In the genomic region with DNA sequence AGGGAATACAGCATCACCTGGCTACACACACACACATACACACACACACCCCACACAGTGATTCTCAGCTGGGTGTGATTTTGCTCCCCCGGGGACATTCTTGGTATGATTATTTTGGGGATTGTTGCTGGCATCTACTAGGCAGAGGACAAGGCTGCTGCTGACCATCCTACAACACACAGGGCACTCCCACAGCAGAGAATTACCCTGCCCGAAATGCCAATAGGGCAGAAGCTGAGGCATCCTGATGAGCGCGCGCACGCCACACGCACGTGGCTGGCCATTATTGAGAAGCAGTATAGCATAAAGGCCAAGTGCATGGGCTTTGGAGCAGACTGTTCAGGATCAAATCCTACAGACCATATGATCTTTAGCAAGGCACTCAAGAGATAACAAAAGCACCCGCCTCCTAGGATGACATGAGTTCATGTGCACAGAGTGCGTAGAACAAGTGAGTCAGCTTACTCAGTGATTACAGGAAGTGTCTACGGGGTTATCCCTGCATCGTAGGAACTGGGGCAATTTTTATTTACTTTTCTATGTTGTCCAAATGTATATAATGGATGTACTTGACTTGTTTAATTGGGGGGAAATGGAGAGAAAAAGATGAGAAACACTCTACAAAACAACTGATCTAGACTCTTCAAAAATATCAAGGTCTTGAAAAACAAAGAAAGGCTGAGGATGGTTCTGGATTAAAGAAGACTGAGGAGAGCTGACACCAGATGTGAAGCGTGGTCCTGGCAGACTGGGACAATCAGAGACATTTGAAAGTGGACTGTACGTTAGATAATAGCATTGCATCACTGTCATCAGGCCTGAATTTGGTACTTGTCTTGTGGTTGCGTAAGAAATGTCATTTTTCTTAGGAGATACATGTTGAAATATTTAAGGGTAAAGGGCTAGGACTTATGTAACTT, we compare ENCODE assay signal across 8 cellular contexts. TPM values are rescaled to one million over a fixed set of nuclear protein-coding genes. Genes with fewer than 3 reads are reported as not detected.
A peak's percentile ranks its signal among the peaks of the same experiment; 100 is the strongest.
DNase-seq lines count a peak whose midpoint lies in the region; ATAC-seq and TF ChIP-seq lines count a peak whose summit lies in the region.

No MANE protein-coding gene starts in this region.

- peak; percentile 68 for DNase-seq in activated CD8-positive, alpha-beta memory T cell treated with anti-CD3 and anti-CD28 coated beads, Interleukin-2, amount 10 ng/mL, durations not matched to agents 7 days and 5 days
- no peak for DNase-seq in activated CD8-positive, alpha-beta memory T cell treated with anti-CD3 and anti-CD28 coated beads, Interleukin-2, amount 50 U/mL, for 4 hours
- DNase-seq in SKM-1 (lab: John Stamatoyannopoulos, UW; ENCODE audit: unreplicated experiment), result peak; percentile 89
- DNase-seq in erythroblast (lab: John Stamatoyannopoulos, UW), result peak; percentile 94 to 97
- DNase-seq in stimulated activated naive CD8-positive, alpha-beta T cell treated with anti-CD3 and anti-CD28 coated beads, Interleukin-15, amount 100 ng/mL, for 72 hours, result no peak
- no peak for DNase-seq in NCI-H2107 (lab: John Stamatoyannopoulos, UW)
- no peak for DNase-seq in Karpas-422
- no peak for DNase-seq in SHP77 (lab: John Stamatoyannopoulos, UW)

- ATAC-seq in activated CD8-positive, alpha-beta memory T cell treated with anti-CD3 and anti-CD28 coated beads, Interleukin-2, amount 10 ng/mL, durations not matched to agents 7 days and 5 days, result peak; percentile 59
- peak; percentile 76 for ATAC-seq in stimulated activated naive CD8-positive, alpha-beta T cell treated with anti-CD3 and anti-CD28 coated beads, Interleukin-15, amount 100 ng/mL, for 72 hours

- H2AFZ ChIP-seq in Karpas-422 (ENCODE audit: low read length), result no peak overlapping the region

- H3K27ac ChIP-seq in Karpas-422 (ENCODE audit: low read length), result no peak overlapping the region

- no peaks in the 10 kb centered on the region for H3K9me3 ChIP-seq in Karpas-422 (ENCODE audit: low read length)

- H3K27me3 Mint-ChIP-seq in activated CD8-positive, alpha-beta memory T cell treated with anti-CD3 and anti-CD28 coated beads, Interleukin-2, amount 10 ng/mL, durations not matched to agents 7 days and 5 days, result no peaks in the 10 kb centered on the region
- no peaks in the 10 kb centered on the region for H3K27me3 Mint-ChIP-seq in stimulated activated naive CD8-positive, alpha-beta T cell treated with anti-CD3 and anti-CD28 coated beads, Interleukin-15, amount 100 ng/mL, for 72 hours

- peak overlapping the region; percentile 81 for H3K27ac Mint-ChIP-seq in activated CD8-positive, alpha-beta memory T cell treated with anti-CD3 and anti-CD28 coated beads, Interleukin-2, amount 10 ng/mL, durations not matched to agents 7 days and 5 days
- peak overlapping the region; percentile 3 to 74 for H3K27ac Mint-ChIP-seq in stimulated activated naive CD8-positive, alpha-beta T cell treated with anti-CD3 and anti-CD28 coated beads, Interleukin-15, amount 100 ng/mL, for 72 hours

- no peak overlapping the region for H3K4me2 ChIP-seq in Karpas-422 (ENCODE audit: low read depth, low read length, poor library complexity, severe bottlenecking)

- no peaks in the 10 kb centered on the region for H3K36me3 ChIP-seq in Karpas-422 (ENCODE audit: insufficient read depth, low read length)

- CTCF ChIA-PET in activated CD8-positive, alpha-beta memory T cell treated with anti-CD3 and anti-CD28 coated beads, Interleukin-2, amount 10 ng/mL, durations not matched to agents 7 days and 5 days (lab: Charles Lee), result interaction anchor here (0.9 to 31.3 kb wide), 4 partner anchors 8 to 103 kb away, joined by 3 to 1163 read pairs (median 42); a partner anchor contains a TSS

- H3K9me3 Mint-ChIP-seq in activated CD8-positive, alpha-beta memory T cell treated with anti-CD3 and anti-CD28 coated beads, Interleukin-2, amount 10 ng/mL, durations not matched to agents 7 days and 5 days (ENCODE audit: low read depth), result no peaks in the 10 kb centered on the region
- no peaks in the 10 kb centered on the region for H3K9me3 Mint-ChIP-seq in stimulated activated naive CD8-positive, alpha-beta T cell treated with anti-CD3 and anti-CD28 coated beads, Interleukin-15, amount 100 ng/mL, for 72 hours

- no peaks in the 10 kb centered on the region for H4K20me1 ChIP-seq in Karpas-422 (ENCODE audit: insufficient read depth, low read depth, low read length)

- no peak overlapping the region for H3K9ac ChIP-seq in Karpas-422 (ENCODE audit: low read length)

- peak overlapping the region; percentile 31 for H3K4me3 Mint-ChIP-seq in activated CD8-positive, alpha-beta memory T cell treated with anti-CD3 and anti-CD28 coated beads, Interleukin-2, amount 10 ng/mL, durations not matched to agents 7 days and 5 days
- peak overlapping the region; percentile 17 to 59 for H3K4me3 Mint-ChIP-seq in stimulated activated naive CD8-positive, alpha-beta T cell treated with anti-CD3 and anti-CD28 coated beads, Interleukin-15, amount 100 ng/mL, for 72 hours

- no peaks in the 10 kb centered on the region for H3K79me2 ChIP-seq in Karpas-422 (ENCODE audit: low read length)

- no peaks in the 10 kb centered on the region for H3K36me3 Mint-ChIP-seq in activated CD8-positive, alpha-beta memory T cell treated with anti-CD3 and anti-CD28 coated beads, Interleukin-2, amount 10 ng/mL, durations not matched to agents 7 days and 5 days

- no peaks in the 10 kb centered on the region for H3K27me3 ChIP-seq in Karpas-422 (ENCODE audit: low read length)

- H3K9me2 ChIP-seq in Karpas-422 (replicated peaks; ENCODE audit: insufficient read depth, low read length), result no peaks in the 10 kb centered on the region

- peaks cover 30% of the 10 kb centered on the region for H3K4me1 ChIP-seq in Karpas-422 (ENCODE audit: low read length)

- TF ChIP-seq POLR2A in erythroblast (IDR thresholded peaks at IDR 0.05; ENCODE audit: low read length), result peak; percentile 92

- no peak overlapping the region for H3K4me3 ChIP-seq in Karpas-422 (ENCODE audit: low read length)

- H3K4me1 Mint-ChIP-seq in activated CD8-positive, alpha-beta memory T cell treated with anti-CD3 and anti-CD28 coated beads, Interleukin-2, amount 10 ng/mL, durations not matched to agents 7 days and 5 days, result peaks cover 51% of the 10 kb centered on the region
- H3K4me1 Mint-ChIP-seq in stimulated activated naive CD8-positive, alpha-beta T cell treated with anti-CD3 and anti-CD28 coated beads, Interleukin-15, amount 100 ng/mL, for 72 hours, result peaks cover 68% of the 10 kb centered on the region

RNA-seq across cellular contexts. Expression of a gene that starts 7.2 kb away (rescaled TPM):
- 100 to 1,000 TPM; 149 to 155 TPM for total RNA-seq in activated CD8-positive, alpha-beta memory T cell treated with anti-CD3 and anti-CD28 coated beads, Interleukin-2, amount 10 ng/mL, durations not matched to agents 7 days and 5 days
- 30.8 and 77.3 TPM in 2 replicates for total RNA-seq in Karpas-422 (2014; rRNA removed; shearing (Covaris generic); ENCODE audit: low replicate concordance)

RNA-seq across cellular contexts. Expression of a gene that starts 31.4 kb away (rescaled TPM):
- 10 to 100 TPM; 27.3 to 27.9 TPM for total RNA-seq in activated CD8-positive, alpha-beta memory T cell treated with anti-CD3 and anti-CD28 coated beads, Interleukin-2, amount 10 ng/mL, durations not matched to agents 7 days and 5 days
- 16.2 and 24.6 TPM in 2 replicates for total RNA-seq in Karpas-422 (2014; rRNA removed; shearing (Covaris generic); ENCODE audit: low replicate concordance)

RNA-seq across cellular contexts. Expression of a gene that starts 38.9 kb away (rescaled TPM):
- total RNA-seq in activated CD8-positive, alpha-beta memory T cell treated with anti-CD3 and anti-CD28 coated beads, Interleukin-2, amount 10 ng/mL, durations not matched to agents 7 days and 5 days, result 10 to 100 TPM; 11.7 to 12.3 TPM
- 1.8 and 7.5 TPM in 2 replicates for total RNA-seq in Karpas-422 (2014; rRNA removed; shearing (Covaris generic); ENCODE audit: low replicate concordance)

RNA-seq across cellular contexts. Expression of a gene that starts 41.2 kb away (rescaled TPM):
- total RNA-seq in activated CD8-positive, alpha-beta memory T cell treated with anti-CD3 and anti-CD28 coated beads, Interleukin-2, amount 10 ng/mL, durations not matched to agents 7 days and 5 days, result under 1 TPM; 0.50 to 0.61 TPM
- total RNA-seq in Karpas-422 (2014; rRNA removed; shearing (Covaris generic); ENCODE audit: low replicate concordance), result 0.15 and 0.22 TPM in 2 replicates

RNA-seq across cellular contexts. Expression of a gene that starts 50.1 kb away (rescaled TPM):
- not detected for total RNA-seq in activated CD8-positive, alpha-beta memory T cell treated with anti-CD3 and anti-CD28 coated beads, Interleukin-2, amount 10 ng/mL, durations not matched to agents 7 days and 5 days
- not detected in 2 replicates for total RNA-seq in Karpas-422 (2014; rRNA removed; shearing (Covaris generic); ENCODE audit: low replicate concordance)

Comparison
In these comparisons a context has a peak if more than half of its experiments do, and no peak if none do; other contexts are left out.
1. DNase-seq: peak in activated CD8-positive, alpha-beta memory T cell treated with anti-CD3 and anti-CD28 coated beads, Interleukin-2, amount 10 ng/mL, durations not matched to agents 7 days and 5 days (single experiment), SKM-1 (single experiment) and erythroblast (2 of 2); none in activated CD8-positive, alpha-beta memory T cell treated with anti-CD3 and anti-CD28 coated beads, Interleukin-2, amount 50 U/mL, for 4 hours (single experiment), stimulated activated naive CD8-positive, alpha-beta T cell treated with anti-CD3 and anti-CD28 coated beads, Interleukin-15, amount 100 ng/mL, for 72 hours (0 of 2), NCI-H2107 (single experiment), Karpas-422 (single experiment) and SHP77 (0 of 2).